Comparison of ENCODE assay signal across 1 cellular context in genomic region chr11:93922830-93923229, GRCh38.
TF ChIP-seq lines count a peak whose summit lies in the region.

No MANE protein-coding gene starts in this region.

TF ChIP-seq in HepG2, 621 proteins besides CTCF, POLR2A, EP300 and RAD21 (continued from another document and continues in another):
- TF ChIP-seq ZNF800 (CRISPR knock-in tag; IDR thresholded peaks at IDR 0.05) (no peak), KDM4B (CRISPR knock-in tag; IDR thresholded peaks at IDR 0.05) (0 out of 2 replicates have a peak, but pooled peaks have one; percentile 40), ZNF746 (CRISPR knock-in tag; IDR thresholded peaks at IDR 0.05) (no peak), SMAD1 (CRISPR knock-in tag; IDR thresholded peaks at IDR 0.05; ENCODE audit: borderline replicate concordance, low read depth) (no peak), SSRP1 (CRISPR knock-in tag; IDR thresholded peaks at IDR 0.05) (no peak), ZSCAN22 (CRISPR knock-in tag; IDR thresholded peaks at IDR 0.05) (no peak), EHMT2 (IDR thresholded peaks at IDR 0.05; ENCODE audit: borderline replicate concordance, low read depth, low read length) (peak; percentile 66; the same call in 1 of the 2 replicates), ASH2L (IDR thresholded peaks at IDR 0.05; ENCODE audit: insufficient read length, low read depth, low read length) (peak; percentile 27), NFE2L1 (CRISPR knock-in tag; IDR thresholded peaks at IDR 0.05; ENCODE audit: borderline replicate concordance) (no peak), FOXJ3 (CRISPR knock-in tag; IDR thresholded peaks at IDR 0.05; ENCODE audit: borderline replicate concordance) (0 out of 2 replicates have a peak, but pooled peaks have one; percentile 14), ZSCAN31 (CRISPR knock-in tag; IDR thresholded peaks at IDR 0.05; ENCODE audit: low read depth) (no peak), ELF1 (CRISPR knock-in tag; IDR thresholded peaks at IDR 0.05) (no peak), MXI1 (IDR thresholded peaks at IDR 0.05; ENCODE audit: borderline replicate concordance, low read depth, low read length) (peak; percentile 44; the same call in 1 of the 3 replicates), HNF4A (CRISPR knock-in tag; IDR thresholded peaks at IDR 0.05) (peak; percentile 91), ZNF749 (CRISPR knock-in tag; IDR thresholded peaks at IDR 0.05; ENCODE audit: borderline replicate concordance) (no peak), TFE3 (CRISPR knock-in tag; IDR thresholded peaks at IDR 0.05) (peak; percentile 90), ZNF550 (CRISPR knock-in tag; IDR thresholded peaks at IDR 0.05; ENCODE audit: borderline replicate concordance) (no peak), HES4 (CRISPR knock-in tag; IDR thresholded peaks at IDR 0.05; ENCODE audit: borderline replicate concordance) (no peak), NCOR1 (IDR thresholded peaks at IDR 0.05; ENCODE audit: borderline replicate concordance, low read length) (peak; percentile 61; the same call in 1 of the 2 replicates), NR2C2 (CRISPR knock-in tag; IDR thresholded peaks at IDR 0.05; ENCODE audit: borderline replicate concordance) (no peak), POLR2G (IDR thresholded peaks at IDR 0.05; ENCODE audit: low read depth, low read length) (no peak), DZIP1 (CRISPR knock-in tag; IDR thresholded peaks at IDR 0.05) (no peak), ZNF724P (CRISPR knock-in tag; IDR thresholded peaks at IDR 0.05; ENCODE audit: borderline replicate concordance) (0 out of 2 replicates have a peak, but pooled peaks have one; percentile 24), MTA3 (CRISPR knock-in tag; IDR thresholded peaks at IDR 0.05) (no peak), TOE1 (CRISPR knock-in tag; IDR thresholded peaks at IDR 0.05) (0 out of 2 replicates have a peak, but pooled peaks have one; percentile 51), ZNF652 (CRISPR knock-in tag; IDR thresholded peaks at IDR 0.05; ENCODE audit: borderline replicate concordance, low read depth) (no peak), CHD4 (IDR thresholded peaks at IDR 0.05; ENCODE audit: borderline replicate concordance, low read length) (no peak), ZNF589 (CRISPR knock-in tag; conservative IDR thresholded peaks at IDR 0.05) (no peak), NR1H2 (CRISPR knock-in tag; IDR thresholded peaks at IDR 0.05; ENCODE audit: borderline replicate concordance, low read depth) (no peak), TEAD3 (CRISPR knock-in tag; optimal IDR thresholded peaks at IDR 0.05; ENCODE audit: borderline replicate concordance) (peak; percentile 94), SMARCE1 (IDR thresholded peaks at IDR 0.05; ENCODE audit: borderline replicate concordance) (no peak), ZNF883 (CRISPR knock-in tag; IDR thresholded peaks at IDR 0.05; ENCODE audit: not compliant biosample characterization) (no peak), ZNF251 (CRISPR knock-in tag; IDR thresholded peaks at IDR 0.05) (no peak), ZFP36L2 (CRISPR knock-in tag; IDR thresholded peaks at IDR 0.05) (no peak), EEA1 (CRISPR knock-in tag; IDR thresholded peaks at IDR 0.05; ENCODE audit: borderline replicate concordance) (no peak)
- TF ChIP-seq, protein P1, sequence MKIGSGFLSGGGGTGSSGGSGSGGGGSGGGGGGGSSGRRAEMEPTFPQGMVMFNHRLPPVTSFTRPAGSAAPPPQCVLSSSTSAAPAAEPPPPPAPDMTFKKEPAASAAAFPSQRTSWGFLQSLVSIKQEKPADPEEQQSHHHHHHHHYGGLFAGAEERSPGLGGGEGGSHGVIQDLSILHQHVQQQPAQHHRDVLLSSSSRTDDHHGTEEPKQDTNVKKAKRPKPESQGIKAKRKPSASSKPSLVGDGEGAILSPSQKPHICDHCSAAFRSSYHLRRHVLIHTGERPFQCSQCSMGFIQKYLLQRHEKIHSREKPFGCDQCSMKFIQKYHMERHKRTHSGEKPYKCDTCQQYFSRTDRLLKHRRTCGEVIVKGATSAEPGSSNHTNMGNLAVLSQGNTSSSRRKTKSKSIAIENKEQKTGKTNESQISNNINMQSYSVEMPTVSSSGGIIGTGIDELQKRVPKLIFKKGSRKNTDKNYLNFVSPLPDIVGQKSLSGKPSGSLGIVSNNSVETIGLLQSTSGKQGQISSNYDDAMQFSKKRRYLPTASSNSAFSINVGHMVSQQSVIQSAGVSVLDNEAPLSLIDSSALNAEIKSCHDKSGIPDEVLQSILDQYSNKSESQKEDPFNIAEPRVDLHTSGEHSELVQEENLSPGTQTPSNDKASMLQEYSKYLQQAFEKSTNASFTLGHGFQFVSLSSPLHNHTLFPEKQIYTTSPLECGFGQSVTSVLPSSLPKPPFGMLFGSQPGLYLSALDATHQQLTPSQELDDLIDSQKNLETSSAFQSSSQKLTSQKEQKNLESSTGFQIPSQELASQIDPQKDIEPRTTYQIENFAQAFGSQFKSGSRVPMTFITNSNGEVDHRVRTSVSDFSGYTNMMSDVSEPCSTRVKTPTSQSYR (CRISPR knock-in tag; IDR thresholded peaks at IDR 0.05; ENCODE audit: borderline replicate concordance) = peak; percentile 67; the same call in 1 of the 2 replicates
- TF ChIP-seq, protein P2, sequence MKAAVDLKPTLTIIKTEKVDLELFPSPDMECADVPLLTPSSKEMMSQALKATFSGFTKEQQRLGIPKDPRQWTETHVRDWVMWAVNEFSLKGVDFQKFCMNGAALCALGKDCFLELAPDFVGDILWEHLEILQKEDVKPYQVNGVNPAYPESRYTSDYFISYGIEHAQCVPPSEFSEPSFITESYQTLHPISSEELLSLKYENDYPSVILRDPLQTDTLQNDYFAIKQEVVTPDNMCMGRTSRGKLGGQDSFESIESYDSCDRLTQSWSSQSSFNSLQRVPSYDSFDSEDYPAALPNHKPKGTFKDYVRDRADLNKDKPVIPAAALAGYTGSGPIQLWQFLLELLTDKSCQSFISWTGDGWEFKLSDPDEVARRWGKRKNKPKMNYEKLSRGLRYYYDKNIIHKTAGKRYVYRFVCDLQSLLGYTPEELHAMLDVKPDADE (CRISPR knock-in tag; IDR thresholded peaks at IDR 0.05) = no peak
- TF ChIP-seq, protein P3, sequence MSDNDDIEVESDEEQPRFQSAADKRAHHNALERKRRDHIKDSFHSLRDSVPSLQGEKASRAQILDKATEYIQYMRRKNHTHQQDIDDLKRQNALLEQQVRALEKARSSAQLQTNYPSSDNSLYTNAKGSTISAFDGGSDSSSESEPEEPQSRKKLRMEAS (IDR thresholded peaks at IDR 0.05) = peak; percentile 87
- TF ChIP-seq, protein P4, sequence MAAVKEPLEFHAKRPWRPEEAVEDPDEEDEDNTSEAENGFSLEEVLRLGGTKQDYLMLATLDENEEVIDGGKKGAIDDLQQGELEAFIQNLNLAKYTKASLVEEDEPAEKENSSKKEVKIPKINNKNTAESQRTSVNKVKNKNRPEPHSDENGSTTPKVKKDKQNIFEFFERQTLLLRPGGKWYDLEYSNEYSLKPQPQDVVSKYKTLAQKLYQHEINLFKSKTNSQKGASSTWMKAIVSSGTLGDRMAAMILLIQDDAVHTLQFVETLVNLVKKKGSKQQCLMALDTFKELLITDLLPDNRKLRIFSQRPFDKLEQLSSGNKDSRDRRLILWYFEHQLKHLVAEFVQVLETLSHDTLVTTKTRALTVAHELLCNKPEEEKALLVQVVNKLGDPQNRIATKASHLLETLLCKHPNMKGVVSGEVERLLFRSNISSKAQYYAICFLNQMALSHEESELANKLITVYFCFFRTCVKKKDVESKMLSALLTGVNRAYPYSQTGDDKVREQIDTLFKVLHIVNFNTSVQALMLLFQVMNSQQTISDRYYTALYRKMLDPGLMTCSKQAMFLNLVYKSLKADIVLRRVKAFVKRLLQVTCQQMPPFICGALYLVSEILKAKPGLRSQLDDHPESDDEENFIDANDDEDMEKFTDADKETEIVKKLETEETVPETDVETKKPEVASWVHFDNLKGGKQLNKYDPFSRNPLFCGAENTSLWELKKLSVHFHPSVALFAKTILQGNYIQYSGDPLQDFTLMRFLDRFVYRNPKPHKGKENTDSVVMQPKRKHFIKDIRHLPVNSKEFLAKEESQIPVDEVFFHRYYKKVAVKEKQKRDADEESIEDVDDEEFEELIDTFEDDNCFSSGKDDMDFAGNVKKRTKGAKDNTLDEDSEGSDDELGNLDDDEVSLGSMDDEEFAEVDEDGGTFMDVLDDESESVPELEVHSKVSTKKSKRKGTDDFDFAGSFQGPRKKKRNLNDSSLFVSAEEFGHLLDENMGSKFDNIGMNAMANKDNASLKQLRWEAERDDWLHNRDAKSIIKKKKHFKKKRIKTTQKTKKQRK (IDR thresholded peaks at IDR 0.05; ENCODE audit: low read length) = no peak
